In genomic region chr12:12282761-12283160, GRCh38 we compare ENCODE assay signal across 12 cellular contexts. TPM values are rescaled to one million over a fixed set of nuclear protein-coding genes. Genes with fewer than 3 reads are reported as not detected.
DNase-seq lines count a peak whose midpoint lies in the region; ATAC-seq and TF ChIP-seq lines count a peak whose summit lies in the region.
"Had no signal": no experiment of that assay in that cellular context is flagged by ENCODE, and none has a peak within 500 bp of the region (broad histone marks: within the 10 kb centered on the region; RNA-seq: fewer than 3 reads in every experiment).

No MANE protein-coding gene starts in this region.

- CTCF ChIA-PET in activated CD4-positive, alpha-beta memory T cell treated with anti-CD3 and anti-CD28 coated beads for 36 hours (lab: Charles Lee) = interaction anchor here (1.3 kb wide), 1 partner anchor 15 kb away, joined by 3 read pairs; no protein-coding TSS in a partner anchor

- no peaks in the 10 kb centered on the region for H3K36me3 ChIP-seq in uterus
- H3K36me3 ChIP-seq: sigmoid colon had no signal

- in situ Hi-C loops in astrocyte of the cerebellum (cut with HindIII; ENCODE audit: low sequenced_read_pairs) = no loop called here

- H3K4me1 ChIP-seq in foreskin keratinocyte (peaks cover 8% of the 10 kb centered on the region), uterus (peaks cover 0 to 3% of the 10 kb centered on the region in 2 donors)
- H3K4me1 ChIP-seq: sigmoid colon had no signal

- ATAC-seq in foreskin keratinocyte = peak; percentile 87
- ATAC-seq: activated naive CD4-positive, alpha-beta T cell treated with anti-CD3 and anti-CD28 coated beads, Interleukin-2, amount 50 U/mL, for 72 hours had no signal

- peaks cover 3% of the 10 kb centered on the region; the same call in 1 of the 2 replicates for H3K36me3 Mint-ChIP-seq in HFFc6 (ENCODE audit: low read depth)
- peaks cover 2% of the 10 kb centered on the region for H3K36me3 Mint-ChIP-seq in activated CD4-positive, alpha-beta memory T cell treated with anti-CD3 and anti-CD28 coated beads for 36 hours

- H3K9me3 ChIP-seq in uterus = no peaks in the 10 kb centered on the region
- H3K9me3 ChIP-seq: sigmoid colon had no signal

- H3K4me1 Mint-ChIP-seq in HFFc6 (ENCODE audit: low read depth) = peaks cover 29% of the 10 kb centered on the region
- H3K4me1 Mint-ChIP-seq in activated CD4-positive, alpha-beta memory T cell treated with anti-CD3 and anti-CD28 coated beads for 36 hours (ENCODE audit: low read depth) = peaks cover 5% of the 10 kb centered on the region

- no peaks in the 10 kb centered on the region for H3K27me3 ChIP-seq in foreskin keratinocyte
- no peaks in the 10 kb centered on the region for H3K27me3 ChIP-seq in uterus
- H3K27me3 ChIP-seq: sigmoid colon had no signal

- H3K27ac Mint-ChIP-seq in HFFc6 = peak overlapping the region; percentile 67
- no peak overlapping the region for H3K27ac Mint-ChIP-seq in activated CD4-positive, alpha-beta memory T cell treated with anti-CD3 and anti-CD28 coated beads for 36 hours
- H3K27ac Mint-ChIP-seq: activated naive CD4-positive, alpha-beta T cell treated with anti-CD3 and anti-CD28 coated beads, Interleukin-2, amount 50 U/mL, for 72 hours had no signal

- H3K4me3 ChIP-seq in astrocyte of the cerebellum (ENCODE audit: low read depth, low read length) = no peak overlapping the region
- no peak overlapping the region for H3K4me3 ChIP-seq in uterus
- H3K4me3 ChIP-seq: sigmoid colon had no signal

- TF ChIP-seq POLR2A in uterus (IDR thresholded peaks at IDR 0.05) = no peak

- H3K27me3 Mint-ChIP-seq in HFFc6 (ENCODE audit: insufficient read depth) = peaks cover 8% of the 10 kb centered on the region
- H3K27me3 Mint-ChIP-seq in activated CD4-positive, alpha-beta memory T cell treated with anti-CD3 and anti-CD28 coated beads for 36 hours = peaks cover 21% of the 10 kb centered on the region

- DNase-seq in HFFc6 (peak; percentile 66), astrocyte of the cerebellum (ENCODE audit: low read depth) (peak; percentile 49), foreskin keratinocyte (peak; percentile 36 to 69), uterus (no peak), head of caudate nucleus (no peak), NCI-H1105 (lab: John Stamatoyannopoulos, UW) (no peak)
- DNase-seq in activated CD4-positive, alpha-beta memory T cell treated with anti-CD3 and anti-CD28 coated beads for 36 hours = no peak
- DNase-seq: DMS 273 treated with DMSO at 0.1 percent for 48 hours, sigmoid colon, substantia nigra had no signal

- intact Hi-C loops in uterus (cut with DNase I; ENCODE audit: low total_unique reads) = no loop called here
- intact Hi-C loops in activated CD4-positive, alpha-beta memory T cell treated with anti-CD3 and anti-CD28 coated beads for 36 hours (cut with micrococcal nuclease) = no loop called here
- intact Hi-C loops in head of caudate nucleus (cut with DNase I) = no loop called here

- peak overlapping the region; percentile 49 for H3K4me3 Mint-ChIP-seq in HFFc6
- H3K4me3 Mint-ChIP-seq in activated CD4-positive, alpha-beta memory T cell treated with anti-CD3 and anti-CD28 coated beads for 36 hours = no peak overlapping the region

- no peak for TF ChIP-seq CTCF in HFFc6 (IDR thresholded peaks at IDR 0.05)
- TF ChIP-seq CTCF in astrocyte of the cerebellum (IDR thresholded peaks at IDR 0.05; ENCODE audit: low read depth, low read length, missing control alignments) = no peak
- TF ChIP-seq CTCF in foreskin keratinocyte (conservative IDR thresholded peaks at IDR 0.05) = no peak
- TF ChIP-seq CTCF in uterus (IDR thresholded peaks at IDR 0.05) = no peak

- peaks cover 2% of the 10 kb centered on the region; the same call in 1 of the 2 replicates for H3K9me3 Mint-ChIP-seq in HFFc6
- peaks cover 2% of the 10 kb centered on the region for H3K9me3 Mint-ChIP-seq in activated CD4-positive, alpha-beta memory T cell treated with anti-CD3 and anti-CD28 coated beads for 36 hours

- H3K27ac ChIP-seq in foreskin keratinocyte = no peak overlapping the region
- peak overlapping the region; percentile 4 to 21 for H3K27ac ChIP-seq in uterus
- H3K27ac ChIP-seq: KMS-11, sigmoid colon had no signal

- POLR2A ChIA-PET in activated CD4-positive, alpha-beta memory T cell treated with anti-CD3 and anti-CD28 coated beads for 36 hours (lab: Charles Lee) = no interaction called here

RNA-seq across cellular contexts. Expression of gene LRP6, which starts 15.9 kb away (rescaled TPM):
- 10 to 100 TPM; 24.0 to 31.6 (median 27.0) TPM for total RNA-seq in HFFc6 (2021; fragmentation: NEBNext Ultra II Directional; extraction: Animal tissue kit (Norgen Biotek cat#: 25700))
- total RNA-seq in foreskin keratinocyte (14.4 and 14.8 TPM in 2 replicates), uterus (100 to 1,000 TPM in 1 of 4 donors, 10 to 100 TPM in 3; 18.7 to 141 (median 50.1) TPM)
- 2.6 TPM in 2 replicates for polyA plus RNA-seq in foreskin keratinocyte
- total RNA-seq in activated CD4-positive, alpha-beta memory T cell treated with anti-CD3 and anti-CD28 coated beads for 36 hours = 1 to 10 TPM; 2.5 to 2.6 TPM

Comparison
In these comparisons a context has a peak if more than half of its experiments do, and no peak if none do; other contexts are left out.
1. DNase-seq: peak in HFFc6 (single experiment), astrocyte of the cerebellum (single experiment) and foreskin keratinocyte (2 of 2); none in uterus (0 of 2), activated CD4-positive, alpha-beta memory T cell treated with anti-CD3 and anti-CD28 coated beads for 36 hours (single experiment), head of caudate nucleus (0 of 42) and NCI-H1105 (single experiment).